In genomic region chr5:173327948-173328895, GRCh38 we compare ENCODE assay signal across 8 cellular contexts. TPM values are rescaled to one million over a fixed set of nuclear protein-coding genes. Genes with fewer than 3 reads are reported as not detected.
DNase-seq lines count a peak whose midpoint lies in the region; ATAC-seq, FAIRE-seq and TF ChIP-seq lines count a peak whose summit lies in the region.

STC2 (minus strand) TSS chr5:173328414; CDS start chr5:173328193, 221 bp downstream.

- H3K4me1 Mint-ChIP-seq in CD4-positive, alpha-beta memory T cell: peaks cover 7 to 30% (median 18%) of the 10 kb centered on the region in 4 donors
- H3K4me1 Mint-ChIP-seq in brain: peaks cover 72% of the 10 kb centered on the region

- peaks cover 4% of the 10 kb centered on the region for H3K4me1 ChIP-seq in CD4-positive, alpha-beta memory T cell (ENCODE audit: insufficient read depth, low read length)
- H3K4me1 ChIP-seq in NT2/D1 (ENCODE audit: insufficient read depth, insufficient read length) (no peaks in the 10 kb centered on the region), small intestine (ENCODE audit: control insufficient read depth in 2 of 2, insufficient read depth in 1 of 2, low read depth in 1 of 2, low read length in 1 of 2) (no peaks in the 10 kb centered on the region)

- H3K36me3 ChIP-seq in CD4-positive, alpha-beta memory T cell (ENCODE audit: insufficient read depth, low read length): no peaks in the 10 kb centered on the region
- H3K36me3 ChIP-seq in NT2/D1 (ENCODE audit: insufficient read depth, insufficient read length, low read length) (peaks cover 11% of the 10 kb centered on the region), small intestine (ENCODE audit: control insufficient read depth in 2 of 2, insufficient read depth in 2 of 2, low read length in 2 of 2) (no peaks in the 10 kb centered on the region)

- H3K4me3 Mint-ChIP-seq in CD4-positive, alpha-beta memory T cell: peak within 1 kb of the TSS; percentile 9 to 76 (median 45)
- peak within 1 kb of the TSS; percentile 95 to 98 (median 97) for H3K4me3 Mint-ChIP-seq in brain

- intact Hi-C loops in CD4-positive, alpha-beta memory T cell (cut with micrococcal nuclease): no loop called here

- no peaks in the 10 kb centered on the region for H3K36me3 Mint-ChIP-seq in CD4-positive, alpha-beta memory T cell
- peaks cover 33% of the 10 kb centered on the region for H3K36me3 Mint-ChIP-seq in brain

- POLR2A ChIA-PET in CD4-positive, alpha-beta memory T cell (lab: Charles Lee; ENCODE audit: partially characterized antibody): no interaction called here

- peaks cover 49 to 60% of the 10 kb centered on the region in 2 donors for H3K27me3 Mint-ChIP-seq in CD4-positive, alpha-beta memory T cell
- H3K27me3 Mint-ChIP-seq in brain: peaks cover 85% of the 10 kb centered on the region

- TF ChIP-seq CTCF in brain (conservative IDR thresholded peaks at IDR 0.05): no peak

- H3K4me3 ChIP-seq in CD4-positive, alpha-beta memory T cell (ENCODE audit: low read length in 2 of 2): no peak within 1 kb of the TSS
- peak within 1 kb of the TSS; percentile 66 for H3K4me3 ChIP-seq in NT2/D1 (ENCODE audit: insufficient read length, low read depth)
- H3K4me3 ChIP-seq in iPS-18c (ENCODE audit: insufficient read depth, low read depth, low read length): peak within 1 kb of the TSS; percentile 85
- no peak within 1 kb of the TSS for H3K4me3 ChIP-seq in small intestine (ENCODE audit: low read depth in 1 of 2, low read length in 2 of 2)

- H3K27me3 ChIP-seq in CD4-positive, alpha-beta memory T cell (ENCODE audit: insufficient read depth, low read length): peaks cover 20% of the 10 kb centered on the region
- H3K27me3 ChIP-seq in NT2/D1 (ENCODE audit: insufficient read depth, insufficient read length): peaks cover 39% of the 10 kb centered on the region
- H3K27me3 ChIP-seq in small intestine (ENCODE audit: control insufficient read depth in 2 of 2, insufficient read depth in 2 of 2, low read length in 2 of 2): peaks cover 26 to 31% of the 10 kb centered on the region in 2 donors

- H3K27ac ChIP-seq in CD4-positive, alpha-beta memory T cell (ENCODE audit: low read depth, low read length): no peak within 1 kb of the TSS
- peak within 1 kb of the TSS in 1 of 2 donors; percentile 33 for H3K27ac ChIP-seq in small intestine (ENCODE audit: low read depth in 1 of 2, low read length in 1 of 2)

- DNase-seq in CD4-positive, alpha-beta memory T cell: no peak
- DNase-seq in GM19239 (ENCODE audit: insufficient read length, low spot score) (peak; percentile 71), NT2/D1 (ENCODE audit: low read depth, low spot score) (peak; percentile 81), small intestine (peak; percentile 23), urothelium cell line (ENCODE audit: low spot score) (no peak)

- FAIRE-seq in GM19239 (lab: Jason Lieb, UNC): peak; percentile 65
- FAIRE-seq in small intestine (lab: Jason Lieb, UNC): no peak
- no peak for FAIRE-seq in urothelium cell line (lab: Jason Lieb, UNC)

- H3K9me3 ChIP-seq in CD4-positive, alpha-beta memory T cell (ENCODE audit: control insufficient read depth in 1 of 2, low read length in 2 of 2): no peaks in the 10 kb centered on the region
- H3K9me3 ChIP-seq in NT2/D1 (ENCODE audit: insufficient read depth, low read length): peaks cover 4% of the 10 kb centered on the region; the same call in 1 of the 2 replicates
- H3K9me3 ChIP-seq in iPS-18c (ENCODE audit: control insufficient read depth, insufficient read depth, low read length): peaks cover 4% of the 10 kb centered on the region
- no peaks in the 10 kb centered on the region for H3K9me3 ChIP-seq in small intestine (ENCODE audit: control insufficient read depth, low read depth)

- H3K9ac ChIP-seq in NT2/D1 (ENCODE audit: insufficient read length, low read depth): peak within 1 kb of the TSS; percentile 79

- ATAC-seq in HG03520 (IDR thresholded peaks at IDR 0.05; ENCODE audit: unreplicated experiment): peak; percentile 45

- 1 to 2% (median 1%) methylated on average over 73 to 74 of the region's 74 CpGs for WGBS in small intestine, 3 donors

- CTCF ChIA-PET in CD4-positive, alpha-beta memory T cell (lab: Charles Lee; ENCODE audit: partially characterized antibody): no interaction called here

- H3K9me3 Mint-ChIP-seq in CD4-positive, alpha-beta memory T cell: peaks cover 0 to 3% (median 0%) of the 10 kb centered on the region in 8 donors
- peaks cover 0 to 11% (median 4%) of the 10 kb centered on the region in 5 experiments for H3K9me3 Mint-ChIP-seq in brain

- no peak within 1 kb of the TSS for H3K27ac Mint-ChIP-seq in CD4-positive, alpha-beta memory T cell
- H3K27ac Mint-ChIP-seq in brain: peak within 1 kb of the TSS; percentile 89 to 97 (median 95)

RNA-seq across cellular contexts. Expression of gene STC2, which starts in this region (rescaled TPM):
- total RNA-seq in CD4-positive, alpha-beta memory T cell: not detected
- polyA plus RNA-seq in CD4-positive, alpha-beta memory T cell: not detected
- 9.1 TPM for polyA plus RNA-seq in brain (ENCODE audit: insufficient read depth, low read depth, low replicate concordance)
- 10 to 100 TPM in 1 of 3 donors, 1 to 10 TPM in 1, not detected in 1; 1.4 to 12.1 TPM for polyA plus RNA-seq in small intestine

Comparison
In these comparisons a context has a peak if more than half of its experiments do, and no peak if none do; other contexts are left out.
1. DNase-seq: peak in GM19239 (single experiment), NT2/D1 (single experiment) and small intestine (single experiment); none in CD4-positive, alpha-beta memory T cell (0 of 5) and urothelium cell line (single experiment).
2. H3K4me3 ChIP-seq: peak in NT2/D1 (single experiment) and iPS-18c (single experiment); none in CD4-positive, alpha-beta memory T cell (0 of 2) and small intestine (0 of 2).
3. H3K27ac Mint-ChIP-seq: peak in brain (5 of 5); none in CD4-positive, alpha-beta memory T cell (0 of 7).